14 cellular contexts compared by ENCODE assay signal in genomic region chr17:39631403-39631802, GRCh38. TPM values are rescaled to one million over a fixed set of nuclear protein-coding genes. Genes with fewer than 3 reads are reported as not detected.
DNase-seq lines count a peak whose midpoint lies in the region; ATAC-seq and TF ChIP-seq lines count a peak whose summit lies in the region.
"Had no signal": no experiment of that assay in that cellular context is flagged by ENCODE, and none has a peak within 500 bp of the region (broad histone marks: within the 10 kb centered on the region; RNA-seq: fewer than 3 reads in every experiment).

No MANE protein-coding gene starts in this region.

- H3K27me3 ChIP-seq in HCT116 (ENCODE audit: insufficient read depth, low read length) (no peaks in the 10 kb centered on the region), PC-3 (ENCODE audit: low read length) (peaks cover 13% of the 10 kb centered on the region), iPS-18a (ENCODE audit: control insufficient read depth, insufficient read depth, low read length) (peaks cover 27% of the 10 kb centered on the region)

- H3K4me2 ChIP-seq in HCT116 (ENCODE audit: low read length): peak overlapping the region; percentile 67
- H3K4me2 ChIP-seq in PC-3 (ENCODE audit: low read length): peak overlapping the region; percentile 35

- no peaks in the 10 kb centered on the region for H3K9me3 Mint-ChIP-seq in stimulated activated effector memory CD8-positive, alpha-beta T cell treated with anti-CD3 and anti-CD28 coated beads, Interleukin-12 subunit alpha, Interleukin-12 subunit beta, amount 100 ng/mL, for 72 hours
- H3K9me3 Mint-ChIP-seq: effector memory CD8-positive, alpha-beta T cell had no signal

- peak overlapping the region; percentile 50 for H3K27ac Mint-ChIP-seq in stimulated activated effector memory CD8-positive, alpha-beta T cell treated with anti-CD3 and anti-CD28 coated beads, Interleukin-12 subunit alpha, Interleukin-12 subunit beta, amount 100 ng/mL, for 72 hours

- H3K9ac ChIP-seq in HCT116 (ENCODE audit: low read length) (peak overlapping the region; percentile 35), PC-3 (ENCODE audit: low read length) (peak overlapping the region; percentile 27; the same call in 1 of the 2 replicates), iPS-18a (ENCODE audit: low read length) (no peak overlapping the region)

- DNase-seq in HCT116 (ENCODE audit: low read depth, low spot score): no peak
- DNase-seq in PC-3: peak; percentile 78
- DNase-seq in stimulated activated effector memory CD8-positive, alpha-beta T cell treated with anti-CD3 and anti-CD28 coated beads, Interleukin-12 subunit alpha, Interleukin-12 subunit beta, amount 100 ng/mL, for 72 hours (ENCODE audit: low spot score in 2 of 2): no peak
- no peak for DNase-seq in KBM-7
- DNase-seq in NCI-H1694 (lab: John Stamatoyannopoulos, UW): no peak
- DNase-seq: activated T-cell treated with anti-CD3 and anti-CD28 coated beads for 4 hours; effector memory CD8-positive, alpha-beta T cell; NCI-H2227 treated with DMSO at 0.1 percent for 48 hours; stimulated activated CD4-positive, alpha-beta T cell treated with anti-CD3 and anti-CD28 coated beads, Interleukin-2, amount 100 ng/mL, for 24 hours; stimulated activated naive CD4-positive, alpha-beta T cell treated with Interleukin-2 at 50 U/mL for 16 hours had no signal

- H3K4me3 ChIP-seq in HCT116 (replicated peaks in 1 of 2; ENCODE audit: low read depth in 1 of 2, low read length in 2 of 2): no peak overlapping the region
- no peak overlapping the region for H3K4me3 ChIP-seq in PC-3 (ENCODE audit: low read length)
- peak overlapping the region; percentile 20 for H3K4me3 ChIP-seq in iPS-18a (ENCODE audit: low read length)

- no peaks in the 10 kb centered on the region for H3K9me2 ChIP-seq in HCT116 (ENCODE audit: insufficient read depth)
- H3K9me2 ChIP-seq in PC-3 (replicated peaks; ENCODE audit: low read length): no peaks in the 10 kb centered on the region

- BruUV-seq in HCT116 (replicated peaks; lab: Mats Ljungman, UMichigan): no TSS peak
- no TSS peak for BruUV-seq in PC-3 (replicated peaks; lab: Mats Ljungman, UMichigan)

- no peak for TF ChIP-seq CTCF in HCT116 (IDR thresholded peaks at IDR 0.05 in 2 of 3, conservative IDR thresholded peaks at IDR 0.05 in 1 of 3; ENCODE audit: borderline replicate concordance in 1 of 3, insufficient read depth in 1 of 3, low read depth in 2 of 3, low read length in 2 of 3)
- TF ChIP-seq CTCF in PC-3 (conservative IDR thresholded peaks at IDR 0.05; ENCODE audit: low read depth, low read length): no peak

- ATAC-seq in HCT116: no peak
- ATAC-seq in PC-3: peak; percentile 57
- no peak for ATAC-seq in stimulated activated effector memory CD8-positive, alpha-beta T cell treated with anti-CD3 and anti-CD28 coated beads, Interleukin-12 subunit alpha, Interleukin-12 subunit beta, amount 100 ng/mL, for 72 hours
- ATAC-seq in HG02885 (IDR thresholded peaks at IDR 0.05; ENCODE audit: poor library complexity, unreplicated experiment): no peak
- ATAC-seq: effector memory CD8-positive, alpha-beta T cell; Right ventricle myocardium inferior had no signal

- intact Hi-C loops in HCT116 (cut with micrococcal nuclease): no loop called here
- intact Hi-C loops in PC-3 (cut with micrococcal nuclease): no loop called here

- RAD21 ChIA-PET in HCT116 (lab: Charles Lee; ENCODE audit: low non-redundant PET in 1 of 2, low total read pairs in 2 of 2, uncharacterized antibody in 2 of 2, unreplicated experiment in 2 of 2): interaction anchor here in 1 of 2 experiments (1.2 kb wide), 1 partner anchor 10 kb away, joined by 4 read pairs; no protein-coding TSS in a partner anchor

- no peak for TF ChIP-seq POLR2A in HCT116 (IDR thresholded peaks at IDR 0.05; ENCODE audit: borderline replicate concordance, extremely low read depth, insufficient read depth, insufficient read length)

- TF ChIP-seq RAD21 in HCT116 (IDR thresholded peaks at IDR 0.05; ENCODE audit: low read depth): no peak

- H3K4me1 ChIP-seq in HCT116 (ENCODE audit: control insufficient read depth in 1 of 2, insufficient read depth in 2 of 2, low read length in 2 of 2) (peaks cover 55 to 67% of the 10 kb centered on the region in 2 experiments), PC-3 (ENCODE audit: insufficient read depth, low read length) (peaks cover 20% of the 10 kb centered on the region), iPS-18a (ENCODE audit: control insufficient read depth, low read depth, low read length) (peaks cover 50% of the 10 kb centered on the region)

- H3K4me3 Mint-ChIP-seq in stimulated activated effector memory CD8-positive, alpha-beta T cell treated with anti-CD3 and anti-CD28 coated beads, Interleukin-12 subunit alpha, Interleukin-12 subunit beta, amount 100 ng/mL, for 72 hours: no peak overlapping the region
- H3K4me3 Mint-ChIP-seq: effector memory CD8-positive, alpha-beta T cell had no signal

- peaks cover 9% of the 10 kb centered on the region for H3K4me1 Mint-ChIP-seq in stimulated activated effector memory CD8-positive, alpha-beta T cell treated with anti-CD3 and anti-CD28 coated beads, Interleukin-12 subunit alpha, Interleukin-12 subunit beta, amount 100 ng/mL, for 72 hours

- in situ Hi-C loops in KBM-7 (cut with MboI; ENCODE audit: low pct_unique_long_range_greater_than_20kb, low sequenced_read_pairs): no loop called here

- no peak overlapping the region for H2AFZ ChIP-seq in HCT116 (ENCODE audit: low read depth, low read length, poor library complexity, severe bottlenecking)
- peak overlapping the region; percentile 26; the same call in 1 of the 2 replicates for H2AFZ ChIP-seq in PC-3 (ENCODE audit: low read length)

- no peaks in the 10 kb centered on the region for H4K20me1 ChIP-seq in HCT116 (ENCODE audit: insufficient read depth)
- no peaks in the 10 kb centered on the region for H4K20me1 ChIP-seq in PC-3 (ENCODE audit: low read length)

- POLR2A ChIA-PET in HCT116 (lab: Charles Lee) (interaction anchor here (0.7 to 1.2 kb wide), 4 partner anchors 9 to 108 kb away, joined by 3 to 9 read pairs (median 4); no protein-coding TSS in a partner anchor), PC-3 (lab: Charles Lee; ENCODE audit: unreplicated experiment) (no interaction called here)

- no peaks in the 10 kb centered on the region for H3F3A ChIP-seq in PC-3 (ENCODE audit: low read length, unreplicated experiment)

- H3K36me3 Mint-ChIP-seq in stimulated activated effector memory CD8-positive, alpha-beta T cell treated with anti-CD3 and anti-CD28 coated beads, Interleukin-12 subunit alpha, Interleukin-12 subunit beta, amount 100 ng/mL, for 72 hours: no peaks in the 10 kb centered on the region

- H3K9me3 ChIP-seq in HCT116 (ENCODE audit: control insufficient read depth in 1 of 2, insufficient read depth in 1 of 2, low read depth in 1 of 2, low read length in 2 of 2) (no peaks in the 10 kb centered on the region), PC-3 (ENCODE audit: low read length) (no peaks in the 10 kb centered on the region), iPS-18a (ENCODE audit: control insufficient read depth, low read depth, low read length) (no peaks in the 10 kb centered on the region)

- H3K79me2 ChIP-seq in HCT116 (ENCODE audit: insufficient read depth, low read length): no peaks in the 10 kb centered on the region
- 0 out of 2 replicates have a peak, but pooled peaks cover under 1% of the 10 kb centered on the region for H3K79me2 ChIP-seq in PC-3 (ENCODE audit: low read length)

- peak overlapping the region; percentile 76; the same call in 1 of the 2 replicates for H3K27ac ChIP-seq in HCT116 (ENCODE audit: low read depth, low read length)
- peak overlapping the region; percentile 71 for H3K27ac ChIP-seq in PC-3 (ENCODE audit: low read length)
- H3K27ac ChIP-seq in iPS-18a (ENCODE audit: low read length): no peak overlapping the region

- H3K36me3 ChIP-seq in HCT116 (ENCODE audit: control insufficient read depth in 1 of 2, insufficient read depth in 2 of 2, low read length in 2 of 2) (no peaks in the 10 kb centered on the region), PC-3 (ENCODE audit: low read depth, low read length) (no peaks in the 10 kb centered on the region), iPS-18a (ENCODE audit: control insufficient read depth, low read depth, low read length) (no peaks in the 10 kb centered on the region)

- CTCF ChIA-PET in HCT116 (lab: Charles Lee) (interaction anchor here (1.0 to 8.3 kb wide), 4 partner anchors 9 to 83 kb away, joined by 3 to 157 read pairs (median 8); no protein-coding TSS in a partner anchor), PC-3 (lab: Charles Lee) (interaction anchor here (0.6 to 1.5 kb wide), 2 partner anchors 8 to 121 kb away, joined by 3 to 8 read pairs; no protein-coding TSS in a partner anchor)

TF ChIP-seq in HCT116, 20 proteins besides CTCF, POLR2A, EP300 and RAD21:
- TF ChIP-seq SP1 (IDR thresholded peaks at IDR 0.05; ENCODE audit: low read depth) (peak; percentile 30; the same call in 1 of the 2 replicates), ATF3 (IDR thresholded peaks at IDR 0.05) (no peak), TCF7L2 (IDR thresholded peaks at IDR 0.05; ENCODE audit: borderline replicate concordance, extremely low read depth, insufficient read depth, insufficient read length) (peak; percentile 55), EZH2phosphoT487 (IDR thresholded peaks at IDR 0.05; ENCODE audit: borderline replicate concordance) (no peak)
TF ChIP-seq in HCT116: peak in this region for 2.

RNA-seq across cellular contexts. Expression of gene PPP1R1B, which starts 4.7 kb away (rescaled TPM):
- 0.49 TPM for total RNA-seq in HCT116 (2021; ENCODE audit: unreplicated experiment)
- 0.40 and 0.56 TPM in 2 replicates for polyA plus RNA-seq in HCT116 (2012)
- total RNA-seq in PC-3 (2014; rRNA removed): 2.9 and 3.1 TPM in 2 replicates
- total RNA-seq: lung microvascular endothelial cell had no signal

RNA-seq across cellular contexts. Expression of gene STARD3, which starts 5.5 kb away (rescaled TPM):
- 73.9 TPM for total RNA-seq in HCT116 (2021; ENCODE audit: unreplicated experiment)
- 66.5 and 74.4 TPM in 2 replicates for polyA plus RNA-seq in HCT116 (2012)
- 30.5 and 56.4 TPM in 2 replicates for total RNA-seq in PC-3 (2014; rRNA removed)

RNA-seq across cellular contexts. Expression of gene NEUROD2, which starts 23.7 kb away (rescaled TPM):
- total RNA-seq in HCT116 (2021; ENCODE audit: unreplicated experiment) (not detected), PC-3 (2014; rRNA removed) (not detected in 2 replicates)
- polyA plus RNA-seq in HCT116 (2012): 0.03 and 0.05 TPM in 2 replicates
- total RNA-seq: lung microvascular endothelial cell, Right ventricle myocardium inferior had no signal

RNA-seq across cellular contexts. Expression of gene TCAP, which starts 33.7 kb away (rescaled TPM):
- total RNA-seq in HCT116 (2021; ENCODE audit: unreplicated experiment) (1.5 TPM), PC-3 (2014; rRNA removed) (0.12 and 0.51 TPM in 2 replicates)
- polyA plus RNA-seq in HCT116 (2012): 0.77 and 1.0 TPM in 2 replicates

RNA-seq across cellular contexts. Expression of gene PNMT, which starts 36.9 kb away (rescaled TPM):
- total RNA-seq in HCT116 (2021; ENCODE audit: unreplicated experiment) (not detected), PC-3 (2014; rRNA removed) (1.2 and 1.4 TPM in 2 replicates)
- polyA plus RNA-seq in HCT116 (2012): 0.09 and 0.10 TPM in 2 replicates
